In the genomic region with DNA sequence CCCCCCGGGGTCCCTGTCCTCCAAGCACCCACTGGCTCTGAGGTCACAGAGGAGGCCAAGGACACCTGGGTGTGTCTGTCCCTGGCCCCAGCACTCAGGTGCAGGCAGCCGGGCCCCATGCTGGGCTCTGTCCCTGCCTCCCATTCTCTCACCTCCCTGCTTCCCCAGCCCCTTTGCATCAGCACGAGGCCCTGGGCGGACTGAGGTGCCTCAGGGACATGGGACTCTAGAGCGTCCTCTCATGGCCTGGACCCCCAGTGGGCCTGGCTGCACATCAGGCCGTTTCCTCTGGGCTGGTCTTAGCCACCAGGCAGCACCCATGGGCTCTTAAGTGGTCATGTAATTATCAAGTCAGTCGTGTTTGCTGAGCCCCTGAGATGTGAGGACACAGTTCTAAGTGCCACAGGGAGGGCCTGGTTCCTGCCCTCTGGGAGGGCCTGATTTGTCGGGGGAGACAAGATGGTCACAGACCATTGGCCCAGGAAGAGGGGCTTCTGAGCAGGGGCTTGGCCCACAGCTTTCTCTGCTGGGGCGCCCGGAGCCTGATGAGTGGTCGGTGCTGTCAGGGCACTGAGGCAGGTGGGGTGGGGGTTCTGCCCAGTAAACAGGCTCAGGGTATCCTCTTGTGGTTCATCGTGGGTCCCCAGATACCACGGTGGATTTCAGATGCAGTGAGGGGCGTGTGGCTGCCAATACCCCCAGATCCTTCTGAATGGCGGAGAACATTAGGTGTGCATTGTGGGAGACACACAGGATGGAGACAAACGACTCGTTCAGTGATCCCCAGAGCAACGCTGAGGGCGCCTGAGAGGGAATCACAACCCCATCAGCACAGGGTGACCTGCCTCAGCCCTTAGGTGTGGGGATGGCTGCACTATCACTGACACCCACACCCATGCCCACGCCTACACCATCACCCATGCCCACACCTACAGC, we compare ENCODE assay signal across 23 cellular contexts.
"Had no signal": no experiment of that assay in that cellular context is flagged by ENCODE, and none has a peak within 500 bp of the region (broad histone marks: within the 10 kb centered on the region; RNA-seq: fewer than 3 reads in every experiment).

No MANE protein-coding gene starts in this region.

- H3K36me3 ChIP-seq: adrenal gland, ascending aorta, brain microvascular endothelial cell, colonic mucosa, esophagus muscularis mucosa, left ventricle myocardium inferior, ovary, tibial artery had no signal

- H3K4me1 Mint-ChIP-seq: activated CD4-positive, alpha-beta T cell treated with anti-CD3 and anti-CD28 coated beads, Interleukin-2, amount 10 ng/mL, durations not matched to agents 7 days and 5 days; neural crest cell had no signal

- H3K27me3 Mint-ChIP-seq: activated CD4-positive, alpha-beta T cell treated with anti-CD3 and anti-CD28 coated beads, Interleukin-2, amount 10 ng/mL, durations not matched to agents 7 days and 5 days; activated CD8-positive, alpha-beta T cell treated with anti-CD3 and anti-CD28 coated beads for 36 hours; activated naive CD8-positive, alpha-beta T cell; stimulated activated naive CD8-positive, alpha-beta T cell treated with anti-CD3 and anti-CD28 coated beads, Interleukin-15, Interleukin-2, amounts not matched to agents 100 ng/mL and 50 ng/mL, for 24 hours had no signal

- H3K27ac ChIP-seq: adrenal gland, ascending aorta, brain microvascular endothelial cell, colonic mucosa, esophagus muscularis mucosa, left ventricle myocardium inferior, ovary, tibial artery had no signal

- H3K4me1 ChIP-seq: adrenal gland, ascending aorta, colonic mucosa, esophagus muscularis mucosa, left ventricle myocardium inferior, tibial artery had no signal

- H3K27ac Mint-ChIP-seq: activated CD8-positive, alpha-beta T cell treated with anti-CD3 and anti-CD28 coated beads for 36 hours; activated naive CD8-positive, alpha-beta T cell; stimulated activated naive CD8-positive, alpha-beta T cell treated with anti-CD3 and anti-CD28 coated beads, Interleukin-15, Interleukin-2, amounts not matched to agents 100 ng/mL and 50 ng/mL, for 24 hours had no signal

- H3K9me3 ChIP-seq: adrenal gland, ascending aorta, colonic mucosa, esophagus muscularis mucosa, left ventricle myocardium inferior, ovary, SK-N-SH, tibial artery had no signal

- H3K9me3 Mint-ChIP-seq: activated CD4-positive, alpha-beta T cell treated with anti-CD3 and anti-CD28 coated beads, Interleukin-2, amount 10 ng/mL, durations not matched to agents 7 days and 5 days; activated CD8-positive, alpha-beta T cell treated with anti-CD3 and anti-CD28 coated beads for 36 hours; neural crest cell; stimulated activated naive CD8-positive, alpha-beta T cell treated with anti-CD3 and anti-CD28 coated beads, Interleukin-15, Interleukin-2, amounts not matched to agents 100 ng/mL and 50 ng/mL, for 24 hours had no signal

- H3K36me3 Mint-ChIP-seq: activated naive CD8-positive, alpha-beta T cell had no signal

- H3K4me3 Mint-ChIP-seq: activated CD4-positive, alpha-beta T cell treated with anti-CD3 and anti-CD28 coated beads, Interleukin-2, amount 10 ng/mL, durations not matched to agents 7 days and 5 days; activated CD8-positive, alpha-beta T cell treated with anti-CD3 and anti-CD28 coated beads for 36 hours; activated naive CD8-positive, alpha-beta T cell; neural crest cell; stimulated activated naive CD8-positive, alpha-beta T cell treated with anti-CD3 and anti-CD28 coated beads, Interleukin-15, Interleukin-2, amounts not matched to agents 100 ng/mL and 50 ng/mL, for 24 hours had no signal

- H3K4me2 ChIP-seq: SK-N-SH had no signal

- H3K9ac ChIP-seq: SK-N-SH had no signal

- ATAC-seq: activated CD8-positive, alpha-beta T cell treated with anti-CD3 and anti-CD28 coated beads for 36 hours; right cardiac atrium had no signal

- H3K4me3 ChIP-seq: adrenal gland, ascending aorta, colonic mucosa, dorsolateral prefrontal cortex, esophagus muscularis mucosa, left ventricle myocardium inferior, ovary, tibial artery had no signal

- DNase-seq: activated CD4-positive, alpha-beta T cell treated with anti-CD3 and anti-CD28 coated beads, Interleukin-2, amount 10 ng/mL, durations not matched to agents 7 days and 5 days; activated CD4-positive, CD25-positive, alpha-beta regulatory T cell treated with anti-CD3 and anti-CD28 coated beads, Interleukin-2, amount 50 U/mL, for 72 hours; activated CD8-positive, alpha-beta T cell treated with anti-CD3 and anti-CD28 coated beads for 36 hours; activated gamma-delta T cell treated with Interleukin-2 at 50 U/mL for 16 hours; activated T-cell treated with anti-CD3 and anti-CD28 coated beads, Interleukin-2, amount 50 U/mL, for 1 hour; brain microvascular endothelial cell; colonic mucosa; hippocampal formation; left ventricle myocardium inferior; ovary; right cardiac atrium; SK-N-SH; stimulated activated CD4-positive, alpha-beta T cell treated with anti-CD3 and anti-CD28 coated beads, Interleukin-12 subunit alpha, Interleukin-12 subunit beta, amount 100 ng/mL, for 4 hours; stimulated activated CD4-positive, alpha-beta T cell treated with anti-CD3 and anti-CD28 coated beads, Interleukin-4, amount 100 ng/mL, for 4 hours; substantia nigra; tibial artery had no signal

- H3K27me3 ChIP-seq: adrenal gland, ascending aorta, brain microvascular endothelial cell, colonic mucosa, dorsolateral prefrontal cortex, ovary had no signal
